1 cellular context compared by ENCODE assay signal in genomic region chr10:35396560-35397434, GRCh38.
A peak's percentile ranks its signal among the peaks of the same experiment; 100 is the strongest.
TF ChIP-seq lines count a peak whose summit lies in the region.

No MANE protein-coding gene starts in this region.

TF ChIP-seq in HepG2, 621 proteins besides CTCF, POLR2A, EP300 and RAD21 (continued from another document and continues in another):
- TF ChIP-seq, protein P1, sequence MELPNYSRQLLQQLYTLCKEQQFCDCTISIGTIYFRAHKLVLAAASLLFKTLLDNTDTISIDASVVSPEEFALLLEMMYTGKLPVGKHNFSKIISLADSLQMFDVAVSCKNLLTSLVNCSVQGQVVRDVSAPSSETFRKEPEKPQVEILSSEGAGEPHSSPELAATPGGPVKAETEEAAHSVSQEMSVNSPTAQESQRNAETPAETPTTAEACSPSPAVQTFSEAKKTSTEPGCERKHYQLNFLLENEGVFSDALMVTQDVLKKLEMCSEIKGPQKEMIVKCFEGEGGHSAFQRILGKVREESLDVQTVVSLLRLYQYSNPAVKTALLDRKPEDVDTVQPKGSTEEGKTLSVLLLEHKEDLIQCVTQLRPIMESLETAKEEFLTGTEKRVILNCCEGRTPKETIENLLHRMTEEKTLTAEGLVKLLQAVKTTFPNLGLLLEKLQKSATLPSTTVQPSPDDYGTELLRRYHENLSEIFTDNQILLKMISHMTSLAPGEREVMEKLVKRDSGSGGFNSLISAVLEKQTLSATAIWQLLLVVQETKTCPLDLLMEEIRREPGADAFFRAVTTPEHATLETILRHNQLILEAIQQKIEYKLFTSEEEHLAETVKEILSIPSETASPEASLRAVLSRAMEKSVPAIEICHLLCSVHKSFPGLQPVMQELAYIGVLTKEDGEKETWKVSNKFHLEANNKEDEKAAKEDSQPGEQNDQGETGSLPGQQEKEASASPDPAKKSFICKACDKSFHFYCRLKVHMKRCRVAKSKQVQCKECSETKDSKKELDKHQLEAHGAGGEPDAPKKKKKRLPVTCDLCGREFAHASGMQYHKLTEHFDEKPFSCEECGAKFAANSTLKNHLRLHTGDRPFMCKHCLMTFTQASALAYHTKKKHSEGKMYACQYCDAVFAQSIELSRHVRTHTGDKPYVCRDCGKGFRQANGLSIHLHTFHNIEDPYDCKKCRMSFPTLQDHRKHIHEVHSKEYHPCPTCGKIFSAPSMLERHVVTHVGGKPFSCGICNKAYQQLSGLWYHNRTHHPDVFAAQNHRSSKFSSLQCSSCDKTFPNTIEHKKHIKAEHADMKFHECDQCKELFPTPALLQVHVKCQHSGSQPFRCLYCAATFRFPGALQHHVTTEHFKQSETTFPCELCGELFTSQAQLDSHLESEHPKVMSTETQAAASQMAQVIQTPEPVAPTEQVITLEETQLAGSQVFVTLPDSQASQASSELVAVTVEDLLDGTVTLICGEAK (IDR thresholded peaks at IDR 0.05) = no peak
- TF ChIP-seq, protein P1 (CRISPR knock-in tag; IDR thresholded peaks at IDR 0.05) = 0 out of 2 replicates have a peak, but pooled peaks have one; percentile 15
- TF ChIP-seq HES4 (CRISPR knock-in tag; IDR thresholded peaks at IDR 0.05; ENCODE audit: borderline replicate concordance) (no peak), MLX (CRISPR knock-in tag; IDR thresholded peaks at IDR 0.05) (peak; percentile 55; the same call in 1 of the 2 replicates), HNF4G (IDR thresholded peaks at IDR 0.05; ENCODE audit: borderline replicate concordance, low read depth, low read length) (peak; percentile 57; the same call in 1 of the 2 replicates), HNF4G (CRISPR knock-in tag; IDR thresholded peaks at IDR 0.05; ENCODE audit: borderline replicate concordance, low read depth) (0 out of 2 replicates have a peak, but pooled peaks have one; percentile 32), ZNF138 (CRISPR knock-in tag; IDR thresholded peaks at IDR 0.05; ENCODE audit: low read depth) (no peak), ZNF839 (CRISPR knock-in tag; IDR thresholded peaks at IDR 0.05; ENCODE audit: borderline replicate concordance) (no peak), ZFX (CRISPR knock-in tag; IDR thresholded peaks at IDR 0.05; ENCODE audit: low read depth) (peak; percentile 17; the same call in 1 of the 2 replicates), AHDC1 (CRISPR knock-in tag; IDR thresholded peaks at IDR 0.05; ENCODE audit: borderline replicate concordance) (peak; percentile 73; the same call in 1 of the 2 replicates), XRCC5 (optimal IDR thresholded peaks at IDR 0.05; ENCODE audit: low read length) (no peak), SOX13 (IDR thresholded peaks at IDR 0.05) (no peak), SOX13 (CRISPR knock-in tag; conservative IDR thresholded peaks at IDR 0.05 in 1 of 2, IDR thresholded peaks at IDR 0.05 in 1 of 2) (peak in 1 of 2 experiments; percentile 52; a peak in 1 of 4 replicates), HNF1B (CRISPR knock-in tag; IDR thresholded peaks at IDR 0.05) (no peak), HIC2 (CRISPR knock-in tag; IDR thresholded peaks at IDR 0.05; ENCODE audit: low read depth) (0 out of 2 replicates have a peak, but pooled peaks have one; percentile 19), ZBTB7B (CRISPR knock-in tag; IDR thresholded peaks at IDR 0.05) (peak; percentile 77), TEAD3 (CRISPR knock-in tag; optimal IDR thresholded peaks at IDR 0.05; ENCODE audit: borderline replicate concordance) (peak; percentile 43), MED1 (CRISPR knock-in tag; IDR thresholded peaks at IDR 0.05) (peak; percentile 47; the same call in 1 of the 2 replicates), HOXA5 (CRISPR knock-in tag; IDR thresholded peaks at IDR 0.05) (0 out of 2 replicates have a peak, but pooled peaks have one; percentile 25), ARNTL (CRISPR knock-in tag; IDR thresholded peaks at IDR 0.05) (peak; percentile 97), GATAD2A (CRISPR knock-in tag; IDR thresholded peaks at IDR 0.05) (peak; percentile 51; the same call in 1 of the 2 replicates), ZNF775 (CRISPR knock-in tag; IDR thresholded peaks at IDR 0.05; ENCODE audit: borderline replicate concordance) (no peak), ZSCAN20 (CRISPR knock-in tag; IDR thresholded peaks at IDR 0.05; ENCODE audit: borderline replicate concordance) (no peak), PHF21A (CRISPR knock-in tag; IDR thresholded peaks at IDR 0.05) (no peak), BCL6 (CRISPR knock-in tag; IDR thresholded peaks at IDR 0.05) (peak; percentile 78), NR2F6 (IDR thresholded peaks at IDR 0.05) (0 out of 2 replicates have a peak, but pooled peaks have one; percentile 9), NR2F6 (CRISPR knock-in tag; IDR thresholded peaks at IDR 0.05) (no peak), ZNF773 (CRISPR knock-in tag; IDR thresholded peaks at IDR 0.05; ENCODE audit: borderline replicate concordance) (no peak), SMYD3 (CRISPR knock-in tag; IDR thresholded peaks at IDR 0.05) (no peak), FOXO1 (CRISPR knock-in tag; IDR thresholded peaks at IDR 0.05) (peak; percentile 46; the same call in 1 of the 2 replicates), BHLHE40 (IDR thresholded peaks at IDR 0.05; ENCODE audit: low read length) (peak; percentile 42; the same call in 1 of the 2 replicates), ZNF670 (CRISPR knock-in tag; IDR thresholded peaks at IDR 0.05; ENCODE audit: borderline replicate concordance) (0 out of 2 replicates have a peak, but pooled peaks have one; percentile 27)
- TF ChIP-seq, protein P2, sequence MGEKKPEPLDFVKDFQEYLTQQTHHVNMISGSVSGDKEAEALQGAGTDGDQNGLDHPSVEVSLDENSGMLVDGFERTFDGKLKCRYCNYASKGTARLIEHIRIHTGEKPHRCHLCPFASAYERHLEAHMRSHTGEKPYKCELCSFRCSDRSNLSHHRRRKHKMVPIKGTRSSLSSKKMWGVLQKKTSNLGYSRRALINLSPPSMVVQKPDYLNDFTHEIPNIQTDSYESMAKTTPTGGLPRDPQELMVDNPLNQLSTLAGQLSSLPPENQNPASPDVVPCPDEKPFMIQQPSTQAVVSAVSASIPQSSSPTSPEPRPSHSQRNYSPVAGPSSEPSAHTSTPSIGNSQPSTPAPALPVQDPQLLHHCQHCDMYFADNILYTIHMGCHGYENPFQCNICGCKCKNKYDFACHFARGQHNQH (CRISPR knock-in tag; IDR thresholded peaks at IDR 0.05) = peak; percentile 46; the same call in 1 of the 2 replicates
- TF ChIP-seq, protein P3, sequence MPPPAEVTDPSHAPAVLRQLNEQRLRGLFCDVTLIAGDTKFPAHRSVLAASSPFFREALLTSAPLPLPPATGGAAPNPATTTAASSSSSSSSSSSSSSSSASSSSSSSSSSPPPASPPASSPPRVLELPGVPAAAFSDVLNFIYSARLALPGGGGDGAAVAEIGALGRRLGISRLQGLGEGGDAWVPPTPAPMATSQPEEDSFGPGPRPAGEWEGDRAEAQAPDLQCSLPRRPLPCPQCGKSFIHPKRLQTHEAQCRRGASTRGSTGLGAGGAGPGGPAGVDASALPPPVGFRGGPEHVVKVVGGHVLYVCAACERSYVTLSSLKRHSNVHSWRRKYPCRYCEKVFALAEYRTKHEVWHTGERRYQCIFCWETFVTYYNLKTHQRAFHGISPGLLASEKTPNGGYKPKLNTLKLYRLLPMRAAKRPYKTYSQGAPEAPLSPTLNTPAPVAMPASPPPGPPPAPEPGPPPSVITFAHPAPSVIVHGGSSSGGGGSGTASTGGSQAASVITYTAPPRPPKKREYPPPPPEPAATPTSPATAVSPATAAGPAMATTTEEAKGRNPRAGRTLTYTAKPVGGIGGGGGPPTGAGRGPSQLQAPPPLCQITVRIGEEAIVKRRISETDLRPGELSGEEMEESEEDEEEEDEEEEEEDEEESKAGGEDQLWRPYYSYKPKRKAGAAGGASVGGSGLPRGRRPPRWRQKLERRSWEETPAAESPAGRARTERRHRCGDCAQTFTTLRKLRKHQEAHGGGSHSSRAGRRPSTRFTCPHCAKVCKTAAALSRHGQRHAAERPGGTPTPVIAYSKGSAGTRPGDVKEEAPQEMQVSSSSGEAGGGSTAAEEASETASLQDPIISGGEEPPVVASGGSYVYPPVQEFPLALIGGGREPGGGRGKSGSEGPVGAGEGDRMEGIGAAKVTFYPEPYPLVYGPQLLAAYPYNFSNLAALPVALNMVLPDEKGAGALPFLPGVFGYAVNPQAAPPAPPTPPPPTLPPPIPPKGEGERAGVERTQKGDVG (CRISPR knock-in tag; IDR thresholded peaks at IDR 0.05; ENCODE audit: borderline replicate concordance) = peak; percentile 55; the same call in 1 of the 2 replicates
